In the genomic region with DNA sequence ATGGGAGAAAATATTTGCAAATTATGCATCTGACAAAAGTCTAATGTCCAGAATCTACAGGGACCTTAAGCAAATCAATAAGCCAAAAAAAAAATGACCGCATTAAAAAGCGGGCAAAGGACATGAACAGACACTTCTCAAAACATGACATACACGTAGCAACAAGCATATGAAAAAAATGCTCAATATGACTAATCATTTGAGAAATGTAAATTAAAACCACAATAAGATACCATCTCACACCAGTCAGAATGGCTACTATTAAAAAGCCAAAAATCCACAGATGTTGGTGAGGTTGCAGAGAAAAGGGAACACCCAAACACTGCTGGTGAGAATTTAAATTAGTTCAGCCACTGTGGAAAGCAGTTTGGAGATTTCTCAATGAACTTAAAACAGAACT, we compare ENCODE assay signal across 18 cellular contexts. TPM values are rescaled to one million over a fixed set of nuclear protein-coding genes. Genes with fewer than 3 reads are reported as not detected.
DNase-seq lines count a peak whose midpoint lies in the region; ATAC-seq, FAIRE-seq and TF ChIP-seq lines count a peak whose summit lies in the region.
"Had no signal": no experiment of that assay in that cellular context is flagged by ENCODE, and none has a peak within 500 bp of the region (broad histone marks: within the 10 kb centered on the region; RNA-seq: fewer than 3 reads in every experiment).

No MANE protein-coding gene starts in this region.

- no peaks in the 10 kb centered on the region for H3K36me3 Mint-ChIP-seq in activated CD8-positive, alpha-beta T cell treated with anti-CD3 and anti-CD28 coated beads, Interleukin-2, amount 10 ng/mL, durations not matched to agents 7 days and 5 days (ENCODE audit: low read depth)
- H3K36me3 Mint-ChIP-seq: activated CD8-positive, alpha-beta memory T cell treated with anti-CD3 and anti-CD28 coated beads, Interleukin-2, amount 10 ng/mL, durations not matched to agents 7 days and 5 days; T-cell had no signal

- no peak overlapping the region for H3K27ac Mint-ChIP-seq in activated CD8-positive, alpha-beta T cell treated with anti-CD3 and anti-CD28 coated beads, Interleukin-2, amount 10 ng/mL, durations not matched to agents 7 days and 5 days
- H3K27ac Mint-ChIP-seq: activated CD8-positive, alpha-beta memory T cell treated with anti-CD3 and anti-CD28 coated beads, Interleukin-2, amount 10 ng/mL, durations not matched to agents 7 days and 5 days; stimulated activated naive CD8-positive, alpha-beta T cell treated with anti-CD3 and anti-CD28 coated beads, Interleukin-15, Interleukin-2, amounts not matched to agents 100 ng/mL and 50 ng/mL, for 24 hours; T-cell had no signal

- H3K9me1 ChIP-seq in keratinocyte (ENCODE audit: control insufficient read depth, extremely low read depth, insufficient read depth, low read length) = peaks cover 3% of the 10 kb centered on the region

- no peak overlapping the region for H3K4me3 ChIP-seq in HUES48 (ENCODE audit: low read depth, low read length)
- H3K4me3 ChIP-seq in brain microvascular endothelial cell (ENCODE audit: low read depth, low read length) = no peak overlapping the region
- H3K4me3 ChIP-seq in keratinocyte (ENCODE audit: control insufficient read depth in 2 of 3, extremely low read depth in 1 of 3, insufficient read depth in 2 of 3, low read depth in 1 of 3, low read length in 3 of 3) = no peak overlapping the region
- no peak overlapping the region for H3K4me3 ChIP-seq in spleen
- H3K4me3 ChIP-seq: esophagus muscularis mucosa had no signal

- H3K27me3 Mint-ChIP-seq in activated CD8-positive, alpha-beta T cell treated with anti-CD3 and anti-CD28 coated beads, Interleukin-2, amount 10 ng/mL, durations not matched to agents 7 days and 5 days (ENCODE audit: low read depth) = peaks cover 3% of the 10 kb centered on the region

- H4K20me1 ChIP-seq in keratinocyte (ENCODE audit: control insufficient read depth, extremely low read depth, insufficient read depth, low read length) = peaks cover 8% of the 10 kb centered on the region

- peak; percentile 79 for FAIRE-seq in keratinocyte (lab: Jason Lieb, UNC)
- FAIRE-seq: urothelium cell line had no signal

- peaks cover 59% of the 10 kb centered on the region for H3K4me1 ChIP-seq in HUES48 (ENCODE audit: control insufficient read depth, insufficient read depth, low read length)
- peaks cover 39% of the 10 kb centered on the region for H3K4me1 ChIP-seq in keratinocyte (ENCODE audit: control insufficient read depth, extremely low read depth, insufficient read depth, low read length)
- H3K4me1 ChIP-seq in spleen = peaks cover 0 to 6% (median 0%) of the 10 kb centered on the region in 6 donors

- intact Hi-C loops in spleen (cut with DNase I; ENCODE audit: low total_unique reads) = no loop called here

- DNase-seq in ELR (ENCODE audit: low read depth) (peak; percentile 77), brain microvascular endothelial cell (peak; percentile 9), keratinocyte (ENCODE audit: low read depth, low spot score) (no peak), spleen (no peak)
- DNase-seq in activated CD8-positive, alpha-beta T cell treated with anti-CD3 and anti-CD28 coated beads, Interleukin-2, amount 10 ng/mL, durations not matched to agents 7 days and 5 days = no peak
- DNase-seq in activated CD4-positive, alpha-beta T cell treated with anti-CD3 and anti-CD28 coated beads for 48 hours = no peak
- DNase-seq: activated CD8-positive, alpha-beta memory T cell treated with anti-CD3 and anti-CD28 coated beads, Interleukin-2, amount 10 ng/mL, durations not matched to agents 7 days and 5 days; activated effector memory CD4-positive, alpha-beta T cell treated with Interleukin-2 at 50 U/mL for 16 hours; anterior cingulate cortex; GOT3; NCI-H2029 treated with DMSO at 0.1 percent for 48 hours; T-cell had no signal

- H3K4me1 Mint-ChIP-seq in activated CD8-positive, alpha-beta T cell treated with anti-CD3 and anti-CD28 coated beads, Interleukin-2, amount 10 ng/mL, durations not matched to agents 7 days and 5 days (ENCODE audit: low read depth) = no peaks in the 10 kb centered on the region
- H3K4me1 Mint-ChIP-seq: activated CD8-positive, alpha-beta memory T cell treated with anti-CD3 and anti-CD28 coated beads, Interleukin-2, amount 10 ng/mL, durations not matched to agents 7 days and 5 days; T-cell had no signal

- H3K4me2 ChIP-seq in keratinocyte (ENCODE audit: control insufficient read depth, extremely low read depth, insufficient read depth, low read depth, low read length) = no peak overlapping the region

- no peaks in the 10 kb centered on the region for H3K9me3 Mint-ChIP-seq in activated CD8-positive, alpha-beta T cell treated with anti-CD3 and anti-CD28 coated beads, Interleukin-2, amount 10 ng/mL, durations not matched to agents 7 days and 5 days (ENCODE audit: insufficient read depth)

- CTCF ChIA-PET in activated CD8-positive, alpha-beta T cell treated with anti-CD3 and anti-CD28 coated beads, Interleukin-2, amount 10 ng/mL, durations not matched to agents 7 days and 5 days (lab: Charles Lee) = no interaction called here

- dilution Hi-C loops in keratinocyte (cut with MboI; ENCODE audit: extremely low pct_ligation_motif_present, low sequenced_read_pairs) = no loop called here

- no peak overlapping the region for H2AFZ ChIP-seq in keratinocyte (ENCODE audit: control insufficient read depth, low read length)

- no peak for ATAC-seq in activated CD8-positive, alpha-beta T cell treated with anti-CD3 and anti-CD28 coated beads, Interleukin-2, amount 10 ng/mL, durations not matched to agents 7 days and 5 days
- ATAC-seq in GM21367 (IDR thresholded peaks at IDR 0.05; ENCODE audit: unreplicated experiment) = no peak
- ATAC-seq: activated CD8-positive, alpha-beta memory T cell treated with anti-CD3 and anti-CD28 coated beads, Interleukin-2, amount 10 ng/mL, durations not matched to agents 7 days and 5 days; left lobe of liver; T-cell had no signal

- TF ChIP-seq POLR2A in spleen (IDR thresholded peaks at IDR 0.05) = no peak

- in situ Hi-C loops in brain microvascular endothelial cell (cut with HindIII; ENCODE audit: low pct_ligation_motif_present, low sequenced_read_pairs) = no loop called here

- H3K27ac ChIP-seq in HUES48 (ENCODE audit: low read depth, low read length) (peak overlapping the region; percentile 74), brain microvascular endothelial cell (no peak overlapping the region), keratinocyte (ENCODE audit: control insufficient read depth, insufficient read depth, low read length) (peak overlapping the region; percentile 13), spleen (no peak overlapping the region)
- H3K27ac ChIP-seq: esophagus muscularis mucosa had no signal

- WGBS in spleen, 5 donors = 81 to 87% (median 85%) methylated on average over 3 of the region's 3 CpGs

- H3K79me2 ChIP-seq in keratinocyte (ENCODE audit: control insufficient read depth, insufficient read depth, low read length) = peaks cover 92% of the 10 kb centered on the region

- H3K4me3 Mint-ChIP-seq in activated CD8-positive, alpha-beta T cell treated with anti-CD3 and anti-CD28 coated beads, Interleukin-2, amount 10 ng/mL, durations not matched to agents 7 days and 5 days = no peak overlapping the region
- H3K4me3 Mint-ChIP-seq: activated CD8-positive, alpha-beta memory T cell treated with anti-CD3 and anti-CD28 coated beads, Interleukin-2, amount 10 ng/mL, durations not matched to agents 7 days and 5 days; stimulated activated naive CD8-positive, alpha-beta T cell treated with anti-CD3 and anti-CD28 coated beads, Interleukin-15, Interleukin-2, amounts not matched to agents 100 ng/mL and 50 ng/mL, for 24 hours; T-cell had no signal

- H3K9ac ChIP-seq in HUES48 (ENCODE audit: low read depth, low read length) (no peak overlapping the region), keratinocyte (ENCODE audit: control insufficient read depth, extremely low read depth, insufficient read depth, low read length) (no peak overlapping the region)

- POLR2A ChIA-PET in activated CD8-positive, alpha-beta T cell treated with anti-CD3 and anti-CD28 coated beads, Interleukin-2, amount 10 ng/mL, durations not matched to agents 7 days and 5 days (lab: Charles Lee) = no interaction called here

- H3K9me3 ChIP-seq in HUES48 (ENCODE audit: control insufficient read depth, insufficient read depth, low read length) (no peaks in the 10 kb centered on the region), keratinocyte (ENCODE audit: control insufficient read depth, low read depth, low read length) (no peaks in the 10 kb centered on the region), spleen (no peaks in the 10 kb centered on the region)
- H3K9me3 ChIP-seq: esophagus muscularis mucosa had no signal

- TF ChIP-seq CTCF in brain microvascular endothelial cell (IDR thresholded peaks at IDR 0.05; ENCODE audit: low read depth, low read length, missing control alignments) (no peak), keratinocyte (optimal IDR thresholded peaks at IDR 0.05 in 1 of 3, IDR thresholded peaks at IDR 0.05 in 1 of 3, conservative IDR thresholded peaks at IDR 0.05 in 1 of 3; ENCODE audit: extremely low read depth in 1 of 3, insufficient read depth in 2 of 3, low read length in 3 of 3) (no peak), spleen (IDR thresholded peaks at IDR 0.05 in 8 of 11, conservative IDR thresholded peaks at IDR 0.05 in 3 of 11) (no peak)

- H3K36me3 ChIP-seq in HUES48 (ENCODE audit: control insufficient read depth, insufficient read depth, low read length) (peaks cover 6% of the 10 kb centered on the region; the same call in 1 of the 2 replicates), brain microvascular endothelial cell (replicated peaks) (no peaks in the 10 kb centered on the region), keratinocyte (ENCODE audit: control insufficient read depth in 2 of 2, extremely low read depth in 1 of 2, insufficient read depth in 2 of 2, low read length in 2 of 2) (no peaks in the 10 kb centered on the region), spleen (no peaks in the 10 kb centered on the region)
- H3K36me3 ChIP-seq: esophagus muscularis mucosa had no signal

- no peaks in the 10 kb centered on the region for H3K27me3 ChIP-seq in HUES48 (ENCODE audit: control insufficient read depth, insufficient read depth, low read length)
- H3K27me3 ChIP-seq in brain microvascular endothelial cell (replicated peaks) = no peaks in the 10 kb centered on the region
- no peaks in the 10 kb centered on the region for H3K27me3 ChIP-seq in keratinocyte (ENCODE audit: control insufficient read depth, extremely low read depth, insufficient read depth, low read length)
- no peaks in the 10 kb centered on the region for H3K27me3 ChIP-seq in spleen (replicated peaks in 1 of 7)
- H3K27me3 ChIP-seq: esophagus muscularis mucosa had no signal

RNA-seq across cellular contexts. Expression of a gene that starts 16.1 kb away (rescaled TPM):
- polyA plus RNA-seq in keratinocyte = 16.3 to 41.1 TPM (median 23.4 TPM) in 3 replicates
- polyA plus RNA-seq in keratinocyte (2011; ENCODE audit: low read depth) = 437 TPM
- polyA plus RNA-seq in keratinocyte (2011; cell fraction: cytosol; rRNA removed) = 12.6 and 20.6 TPM in 2 replicates
- polyA plus RNA-seq in keratinocyte (2011; cell fraction: nucleus; rRNA removed) = 44.6 and 61.7 TPM in 2 replicates
- 35.6 and 56.4 TPM in 2 replicates for polyA plus RNA-seq in keratinocyte (2012; ENCODE audit: low replicate concordance)
- polyA minus RNA-seq in keratinocyte = 4.4 to 26.8 TPM (median 10.9 TPM) in 3 replicates
- 44.3 TPM for polyA minus RNA-seq in keratinocyte (2011; cell fraction: cytosol; rRNA and poly(A)+ RNA removed)
- polyA minus RNA-seq in keratinocyte (2011; cell fraction: nucleus; rRNA and poly(A)+ RNA removed) = 36.2 and 73.8 TPM in 2 replicates
- 1 to 10 TPM; 6.2 to 6.5 TPM for total RNA-seq in activated CD8-positive, alpha-beta T cell treated with anti-CD3 and anti-CD28 coated beads, Interleukin-2, amount 10 ng/mL, durations not matched to agents 7 days and 5 days
- total RNA-seq in spleen = 10 to 100 TPM; 22.8 to 38.0 (median 33.5) TPM
- polyA plus RNA-seq in spleen = 10 to 100 TPM; 16.1 to 28.6 (median 20.1) TPM

Comparison
In these comparisons a context has a peak if more than half of its experiments do, and no peak if none do; other contexts are left out.
1. DNase-seq: peak in ELR (single experiment) and brain microvascular endothelial cell (single experiment); none in keratinocyte (single experiment), activated CD8-positive, alpha-beta T cell treated with anti-CD3 and anti-CD28 coated beads, Interleukin-2, amount 10 ng/mL, durations not matched to agents 7 days and 5 days (single experiment), activated CD4-positive, alpha-beta T cell treated with anti-CD3 and anti-CD28 coated beads for 48 hours (single experiment) and spleen (single experiment).
2. H3K27ac ChIP-seq: peak in HUES48 (single experiment) and keratinocyte (single experiment); none in brain microvascular endothelial cell (single experiment) and spleen (0 of 8).